In genomic region chr16:86733526-86734254, GRCh38 we compare ENCODE assay signal across 27 cellular contexts.
DNase-seq lines count a peak whose midpoint lies in the region; ATAC-seq and TF ChIP-seq lines count a peak whose summit lies in the region.
"Had no signal": no experiment of that assay in that cellular context is flagged by ENCODE, and none has a peak within 500 bp of the region (broad histone marks: within the 10 kb centered on the region; RNA-seq: fewer than 3 reads in every experiment).

No MANE protein-coding gene starts in this region.

- H3K9me3 Mint-ChIP-seq in GM23338 (peaks cover 11% of the 10 kb centered on the region), neural crest cell (no peaks in the 10 kb centered on the region)
- H3K9me3 Mint-ChIP-seq: activated T-helper 1 cell treated with anti-CD3 and anti-CD28 coated beads, Interleukin-12 subunit alpha, Interleukin-12 subunit beta, Interleukin-2, Interleukin-4 antibody, amounts not matched to agents 30 ng/mL and 10 ng/mL and 1 ng/mL, durations not matched to agents 14 hours and 24 hours and 36 hours; central memory CD8-positive, alpha-beta T cell; natural killer cell; stimulated activated naive B cell treated with anti-CD40 and anti-IgM and Interleukin-4, amounts not matched to agents 10 μg/mL and 1 μg/mL and 100 μg/mL, for 72 hours had no signal

- H3K36me3 ChIP-seq in GM23338 (ENCODE audit: insufficient read depth) (no peaks in the 10 kb centered on the region), Peyer's patch (no peaks in the 10 kb centered on the region), BE2C (no peaks in the 10 kb centered on the region)
- H3K36me3 ChIP-seq: HAP-1 had no signal

- H3K79me2 ChIP-seq in GM23338 (replicated peaks; ENCODE audit: insufficient read depth) = no peaks in the 10 kb centered on the region

- no peak for TF ChIP-seq POLR2A in Peyer's patch (IDR thresholded peaks at IDR 0.05)

- H3K4me1 Mint-ChIP-seq in GM23338 = peaks cover 51% of the 10 kb centered on the region
- peaks cover 61% of the 10 kb centered on the region for H3K4me1 Mint-ChIP-seq in neural crest cell
- H3K4me1 Mint-ChIP-seq: activated CD8-positive, alpha-beta memory T cell treated with anti-CD3 and anti-CD28 coated beads, Interleukin-2, amount 10 ng/mL, durations not matched to agents 7 days and 5 days; central memory CD8-positive, alpha-beta T cell; natural killer cell; stimulated activated naive B cell treated with anti-CD40 and anti-IgM and Interleukin-4, amounts not matched to agents 10 μg/mL and 1 μg/mL and 100 μg/mL, for 72 hours had no signal

- H3K27me3 Mint-ChIP-seq in GM23338 (ENCODE audit: insufficient read depth, low read depth, poor library complexity) = peaks cover 31% of the 10 kb centered on the region
- H3K27me3 Mint-ChIP-seq in neural crest cell (ENCODE audit: low read depth) = peaks cover 62% of the 10 kb centered on the region

- TF ChIP-seq CTCF in GM23338 (conservative IDR thresholded peaks at IDR 0.05; ENCODE audit: low read depth in 2 of 2) (no peak), neural crest cell (conservative IDR thresholded peaks at IDR 0.05) (no peak), Peyer's patch (IDR thresholded peaks at IDR 0.05) (no peak), BE2C (IDR thresholded peaks at IDR 0.05; ENCODE audit: low read depth, low read length) (no peak)

- no peaks in the 10 kb centered on the region for H4K20me1 ChIP-seq in GM23338 (replicated peaks; ENCODE audit: insufficient read depth)

- peak overlapping the region; percentile 36 for H3K4me3 ChIP-seq in GM23338
- 0 out of 2 replicates have a peak overlapping the region, but pooled peaks have one; percentile 4 for H3K4me3 ChIP-seq in iPS-18c (ENCODE audit: insufficient read depth, low read depth, low read length)
- no peak overlapping the region for H3K4me3 ChIP-seq in Peyer's patch
- H3K4me3 ChIP-seq in BE2C (ENCODE audit: low read depth, low read length) = no peak overlapping the region
- H3K4me3 ChIP-seq: HAP-1, skin epidermis, testis had no signal

- peak overlapping the region; percentile 87 for H2AFZ ChIP-seq in GM23338

- no peaks in the 10 kb centered on the region for H3K9me2 ChIP-seq in GM23338 (ENCODE audit: insufficient read depth)

- H3K9me3 ChIP-seq in iPS-18c (ENCODE audit: control insufficient read depth, insufficient read depth, low read length) (peaks cover 2% of the 10 kb centered on the region), Peyer's patch (peaks cover 0 to 5% (median 0%) of the 10 kb centered on the region in 4 donors), BE2C (no peaks in the 10 kb centered on the region)
- H3K9me3 ChIP-seq: HAP-1, testis had no signal

- H3K36me3 Mint-ChIP-seq in GM23338 (ENCODE audit: low read depth) = peaks cover 19% of the 10 kb centered on the region
- H3K36me3 Mint-ChIP-seq in neural crest cell (ENCODE audit: low read depth) = no peaks in the 10 kb centered on the region
- H3K36me3 Mint-ChIP-seq: activated CD8-positive, alpha-beta memory T cell treated with anti-CD3 and anti-CD28 coated beads, Interleukin-2, amount 10 ng/mL, durations not matched to agents 7 days and 5 days; natural killer cell; stimulated activated naive B cell treated with anti-CD40 and anti-IgM and Interleukin-4, amounts not matched to agents 10 μg/mL and 1 μg/mL and 100 μg/mL, for 72 hours had no signal

- ATAC-seq in GM23338 (peak; percentile 72), GM19467 (IDR thresholded peaks at IDR 0.05; ENCODE audit: unreplicated experiment) (no peak), GM18909 (IDR thresholded peaks at IDR 0.05; ENCODE audit: poor library complexity, unreplicated experiment) (no peak)
- ATAC-seq: activated CD8-positive, alpha-beta memory T cell treated with anti-CD3 and anti-CD28 coated beads, Interleukin-2, amount 10 ng/mL, durations not matched to agents 7 days and 5 days; left colon; natural killer cell; stimulated activated naive B cell treated with anti-CD40 and anti-IgM and Interleukin-4, amounts not matched to agents 10 μg/mL and 1 μg/mL and 100 μg/mL, for 72 hours had no signal

- H3K4me3 Mint-ChIP-seq in GM23338 (peak overlapping the region; percentile 54), neural crest cell (peak overlapping the region; percentile 12)
- H3K4me3 Mint-ChIP-seq: activated CD8-positive, alpha-beta memory T cell treated with anti-CD3 and anti-CD28 coated beads, Interleukin-2, amount 10 ng/mL, durations not matched to agents 7 days and 5 days; activated T-helper 1 cell treated with anti-CD3 and anti-CD28 coated beads, Interleukin-12 subunit alpha, Interleukin-12 subunit beta, Interleukin-2, Interleukin-4 antibody, amounts not matched to agents 30 ng/mL and 10 ng/mL and 1 ng/mL, durations not matched to agents 14 hours and 24 hours and 36 hours; central memory CD8-positive, alpha-beta T cell; natural killer cell; stimulated activated naive B cell treated with anti-CD40 and anti-IgM and Interleukin-4, amounts not matched to agents 10 μg/mL and 1 μg/mL and 100 μg/mL, for 72 hours had no signal

- DNase-seq in GM23338 (ENCODE audit: low spot score) (peak; percentile 67), astrocyte of the hippocampus (ENCODE audit: low read depth, low spot score) (peak; percentile 35), neural crest cell (ENCODE audit: low read depth, low spot score) (no peak), Peyer's patch (no peak), BE2C (no peak)
- DNase-seq: activated CD8-positive, alpha-beta memory T cell treated with anti-CD3 and anti-CD28 coated beads, Interleukin-2, amount 10 ng/mL, durations not matched to agents 7 days and 5 days; activated naive CD4-positive, alpha-beta T cell treated with anti-CD3 and anti-CD28 coated beads, Interleukin-2, amount 50 U/mL, for 16 hours; C1 segment of cervical spinal cord; foreskin melanocyte; hippocampal formation; KG1; left colon; midbrain; natural killer cell; NCI-H146; NCI-H526; stimulated activated CD4-positive, alpha-beta T cell treated with anti-CD3 and anti-CD28 coated beads, Interleukin-2, amount 100 ng/mL, for 48 hours; stimulated activated naive B cell treated with anti-CD40 and anti-IgM and Interleukin-4, amounts not matched to agents 10 μg/mL and 1 μg/mL and 100 μg/mL, for 72 hours; testis had no signal

- H3K27ac ChIP-seq in GM23338 (ENCODE audit: low read depth) (peak overlapping the region; percentile 74), Peyer's patch (no peak overlapping the region)
- H3K27ac ChIP-seq: skin epidermis, testis had no signal

- H3K4me1 ChIP-seq in GM23338 (ENCODE audit: insufficient read depth) (peaks cover 28% of the 10 kb centered on the region), Peyer's patch (no peaks in the 10 kb centered on the region), BE2C (no peaks in the 10 kb centered on the region)
- H3K4me1 ChIP-seq: HAP-1, testis had no signal

- H3K27ac Mint-ChIP-seq in GM23338 (peak overlapping the region; percentile 36; the same call in 1 of the 2 replicates), neural crest cell (ENCODE audit: unreplicated experiment) (no peak overlapping the region)
- H3K27ac Mint-ChIP-seq: activated CD8-positive, alpha-beta memory T cell treated with anti-CD3 and anti-CD28 coated beads, Interleukin-2, amount 10 ng/mL, durations not matched to agents 7 days and 5 days; activated T-helper 1 cell treated with anti-CD3 and anti-CD28 coated beads, Interleukin-12 subunit alpha, Interleukin-12 subunit beta, Interleukin-2, Interleukin-4 antibody, amounts not matched to agents 30 ng/mL and 10 ng/mL and 1 ng/mL, durations not matched to agents 14 hours and 24 hours and 36 hours; natural killer cell; progenitor cell of endocrine pancreas; stimulated activated naive B cell treated with anti-CD40 and anti-IgM and Interleukin-4, amounts not matched to agents 10 μg/mL and 1 μg/mL and 100 μg/mL, for 72 hours had no signal

- H3K4me2 ChIP-seq in GM23338 = peak overlapping the region; percentile 69

- peaks cover 4% of the 10 kb centered on the region; the same call in 1 of the 2 replicates for H3F3A ChIP-seq in GM23338 (replicated peaks; ENCODE audit: low read depth)

- no peaks in the 10 kb centered on the region for H3K27me3 ChIP-seq in GM23338 (ENCODE audit: insufficient read depth)
- H3K27me3 ChIP-seq in Peyer's patch = no peaks in the 10 kb centered on the region
- H3K27me3 ChIP-seq in BE2C = peaks cover 29% of the 10 kb centered on the region
- H3K27me3 ChIP-seq: testis had no signal

TF ChIP-seq in GM23338, 12 proteins besides CTCF, POLR2A, EP300 and RAD21 (continues in another document):
- TF ChIP-seq NANOG (IDR thresholded peaks at IDR 0.05; ENCODE audit: borderline replicate concordance) (no peak), ZNF114 (CRISPR knock-in tag; IDR thresholded peaks at IDR 0.05) (no peak), EZH2phosphoT487 (IDR thresholded peaks at IDR 0.05; ENCODE audit: unreplicated experiment) (no peak), JUNB (IDR thresholded peaks at IDR 0.05; ENCODE audit: unreplicated experiment) (no peak)

Comparison
In these comparisons a context has a peak if more than half of its experiments do, and no peak if none do; other contexts are left out.
1. DNase-seq: peak in GM23338 (single experiment) and astrocyte of the hippocampus (single experiment); none in neural crest cell (single experiment), Peyer's patch (0 of 3) and BE2C (single experiment).
2. H3K4me3 ChIP-seq: peak in GM23338 (single experiment) and iPS-18c (single experiment); none in Peyer's patch (0 of 4) and BE2C (single experiment).